Comparison of ENCODE assay signal across 8 cellular contexts in the genomic region with DNA sequence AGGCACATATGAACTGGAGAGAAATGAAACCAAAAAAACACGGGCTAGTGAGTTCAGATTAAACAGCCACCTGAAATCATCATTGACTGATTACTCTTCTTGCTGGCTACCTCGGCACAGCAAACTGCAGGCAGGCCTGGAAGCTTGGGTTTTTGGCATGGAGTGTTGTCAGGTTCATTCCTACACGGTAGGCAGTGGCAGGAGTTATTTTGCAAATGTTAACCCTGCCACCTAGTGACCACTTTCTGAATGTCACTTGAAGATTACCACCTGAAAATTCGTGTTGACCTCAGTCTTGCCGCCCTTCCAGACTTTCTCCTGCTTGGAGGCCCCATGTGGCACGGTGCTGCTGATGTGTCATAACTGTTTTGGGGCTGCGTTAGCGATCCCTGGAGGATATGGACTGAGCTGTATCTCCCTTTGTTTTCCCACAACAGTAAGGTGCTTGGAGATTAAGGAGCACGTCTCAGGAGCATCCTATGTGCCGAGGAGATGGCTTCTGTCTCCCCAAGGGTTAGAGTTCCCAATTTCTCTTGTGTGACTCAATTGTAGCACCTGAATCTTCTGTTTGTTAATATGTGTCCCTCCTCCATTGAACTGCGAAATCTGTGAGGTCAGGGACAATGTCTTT. TPM values are rescaled to one million over a fixed set of nuclear protein-coding genes. Genes with fewer than 3 reads are reported as not detected.
DNase-seq lines count a peak whose midpoint lies in the region; ATAC-seq, FAIRE-seq and TF ChIP-seq lines count a peak whose summit lies in the region.

No MANE protein-coding gene starts in this region.

- no peak overlapping the region for H3K27ac ChIP-seq in neuronal stem cell (replicated peaks; ENCODE audit: low read length)

- H2BK5ac ChIP-seq in neuronal stem cell (ENCODE audit: low read length), result no peak overlapping the region

- H3K79me1 ChIP-seq in neuronal stem cell (ENCODE audit: low read depth, low read length), result no peaks in the 10 kb centered on the region

- no peak overlapping the region for H4K8ac ChIP-seq in neuronal stem cell (ENCODE audit: low read depth, low read length)

- H3K27ac Mint-ChIP-seq in activated T-helper 17 cell treated with anti-CD3 and anti-CD28 coated beads, Interleukin-2, amount 50 U/mL, for 72 hours, result peak overlapping the region; percentile 64

- TF ChIP-seq CTCF in Loucy (conservative IDR thresholded peaks at IDR 0.05; ENCODE audit: low read length) (peak; percentile 76), fibroblast of the aortic adventitia (IDR thresholded peaks at IDR 0.05; ENCODE audit: insufficient read depth, low read length) (peak; percentile 68)

- H3K9me2 ChIP-seq in Loucy (replicated peaks; ENCODE audit: low read depth, low read length), result no peaks in the 10 kb centered on the region

- H3K79me2 ChIP-seq in Loucy (ENCODE audit: insufficient read depth, low read length), result no peaks in the 10 kb centered on the region

- WGBS in neuronal stem cell (ENCODE audit: extremely low coverage in 2 of 2, insufficient read length in 2 of 2, insufficient replicate concordance in 1 of 2), 2 donors, result no CpG with 5 or more reads among the region's 11 CpGs

- no peak overlapping the region for H2BK15ac ChIP-seq in neuronal stem cell (ENCODE audit: low read length)

- H3K4me1 Mint-ChIP-seq in activated T-helper 17 cell treated with anti-CD3 and anti-CD28 coated beads, Interleukin-2, amount 50 U/mL, for 72 hours, result peaks cover 47% of the 10 kb centered on the region

- H3K4me1 ChIP-seq in Loucy (ENCODE audit: insufficient read depth, low read length, poor library complexity, severe bottlenecking) (peaks cover 44% of the 10 kb centered on the region), neuronal stem cell (ENCODE audit: control insufficient read depth in 2 of 2, insufficient read depth in 1 of 2, low read depth in 1 of 2, low read length in 2 of 2) (no peaks in the 10 kb centered on the region)

- no peaks in the 10 kb centered on the region for H3K9me3 ChIP-seq in Loucy (ENCODE audit: insufficient read depth, low read depth, low read length)
- no peaks in the 10 kb centered on the region for H3K9me3 ChIP-seq in neuronal stem cell (replicated peaks in 1 of 2; ENCODE audit: control insufficient read depth in 2 of 2, insufficient read depth in 1 of 2, low read depth in 1 of 2, low read length in 2 of 2)

- DNase-seq in COLO668 (lab: John Stamatoyannopoulos, UW; ENCODE audit: unreplicated experiment) (peak; percentile 49), RPMI7951 (ENCODE audit: low read depth) (peak; percentile 75), fibroblast of the aortic adventitia (ENCODE audit: low read depth) (peak; percentile 85), neuronal stem cell (ENCODE audit: low spot score) (peak; percentile 67), urothelium cell line (ENCODE audit: low spot score) (peak; percentile 79)

- H3K23ac ChIP-seq in neuronal stem cell (ENCODE audit: low read depth, low read length, poor library complexity), result no peak overlapping the region

- no peak overlapping the region for H2BK120ac ChIP-seq in neuronal stem cell (ENCODE audit: low read depth, low read length)

- H3K4me3 Mint-ChIP-seq in activated T-helper 17 cell treated with anti-CD3 and anti-CD28 coated beads, Interleukin-2, amount 50 U/mL, for 72 hours, result peak overlapping the region; percentile 50

- peak; percentile 21 for ATAC-seq in GM21367 (IDR thresholded peaks at IDR 0.05; ENCODE audit: unreplicated experiment)
- ATAC-seq in activated T-helper 17 cell treated with anti-CD3 and anti-CD28 coated beads, Interleukin-2, amount 50 U/mL, for 72 hours (replicated peaks), result peak; percentile 35

- no peaks in the 10 kb centered on the region for H4K20me1 ChIP-seq in Loucy (ENCODE audit: insufficient read depth, low read length, poor library complexity, severe bottlenecking)

- H3K27me3 ChIP-seq in Loucy (ENCODE audit: insufficient read depth, low read length, poor library complexity, severe bottlenecking), result no peaks in the 10 kb centered on the region
- no peaks in the 10 kb centered on the region for H3K27me3 ChIP-seq in neuronal stem cell (ENCODE audit: control insufficient read depth in 3 of 3, insufficient read depth in 3 of 3, low read depth in 1 of 3, low read length in 3 of 3)

- peak; percentile 69 for FAIRE-seq in urothelium cell line (lab: Jason Lieb, UNC)

- no peaks in the 10 kb centered on the region for H3K9me3 Mint-ChIP-seq in activated T-helper 17 cell treated with anti-CD3 and anti-CD28 coated beads, Interleukin-2, amount 50 U/mL, for 72 hours

- peaks cover 6% of the 10 kb centered on the region for H3K36me3 Mint-ChIP-seq in activated T-helper 17 cell treated with anti-CD3 and anti-CD28 coated beads, Interleukin-2, amount 50 U/mL, for 72 hours (ENCODE audit: low read depth)

- H4K91ac ChIP-seq in neuronal stem cell (ENCODE audit: low read depth, low read length, poor library complexity), result no peak overlapping the region

- H2AFZ ChIP-seq in Loucy (ENCODE audit: low read length) (0 out of 2 replicates have a peak overlapping the region, but pooled peaks have one; percentile 4), neuronal stem cell (ENCODE audit: low read length) (peak overlapping the region; percentile 22)

- H3K36me3 ChIP-seq in Loucy (ENCODE audit: insufficient read depth, low read length), result no peaks in the 10 kb centered on the region
- H3K36me3 ChIP-seq in neuronal stem cell (replicated peaks in 1 of 2; ENCODE audit: control insufficient read depth in 2 of 2, insufficient read depth in 2 of 2, low read length in 2 of 2), result no peaks in the 10 kb centered on the region

- H3K27me3 Mint-ChIP-seq in activated T-helper 17 cell treated with anti-CD3 and anti-CD28 coated beads, Interleukin-2, amount 50 U/mL, for 72 hours, result no peaks in the 10 kb centered on the region

- H3K18ac ChIP-seq in neuronal stem cell (ENCODE audit: low read length), result no peak overlapping the region

- H2BK12ac ChIP-seq in neuronal stem cell (ENCODE audit: low read length), result no peak overlapping the region

- H3K4me2 ChIP-seq in Loucy (ENCODE audit: low read depth, low read length, poor library complexity, severe bottlenecking) (peak overlapping the region; percentile 10), neuronal stem cell (ENCODE audit: insufficient read depth, low read length, poor library complexity, severe bottlenecking) (no peak overlapping the region)

- H3K4me3 ChIP-seq in Loucy (ENCODE audit: low read length, poor library complexity, severe bottlenecking) (no peak overlapping the region), fibroblast of the aortic adventitia (ENCODE audit: low read depth, low read length) (no peak overlapping the region), neuronal stem cell (ENCODE audit: low read length in 2 of 2) (no peak overlapping the region)

- H3F3A ChIP-seq in Loucy (ENCODE audit: low read depth), result peaks cover 3% of the 10 kb centered on the region

- H3K4ac ChIP-seq in neuronal stem cell (ENCODE audit: low read length), result no peak overlapping the region

- H3K9ac ChIP-seq in Loucy (ENCODE audit: low read depth, low read length, poor library complexity, severe bottlenecking) (no peak overlapping the region), neuronal stem cell (ENCODE audit: low read depth, low read length, poor library complexity) (no peak overlapping the region)

- H3K14ac ChIP-seq in neuronal stem cell (ENCODE audit: low read length), result no peak overlapping the region

- H2AK5ac ChIP-seq in neuronal stem cell (ENCODE audit: low read depth, low read length), result no peak overlapping the region

RNA-seq across cellular contexts. Expression of gene CD180, which starts 12.7 kb away (rescaled TPM):
- total RNA-seq in RPMI7951 (2014; rRNA removed; shearing (Covaris generic)), result under 0.01 TPM in 1 of 2 replicates, not detected in the other
- under 1 TPM; 0.08 to 0.80 TPM for total RNA-seq in activated T-helper 17 cell treated with anti-CD3 and anti-CD28 coated beads, Interleukin-2, amount 50 U/mL, for 72 hours
- 0.09 and 0.16 TPM in 2 replicates for total RNA-seq in fibroblast of the aortic adventitia (ENCODE audit: low replicate concordance)
- not detected for polyA plus RNA-seq in neuronal stem cell (2013, experiment 1 of 2)
- not detected for polyA plus RNA-seq in neuronal stem cell (2013, experiment 2 of 2)
